In genomic region chr7:16668978-16669377, GRCh38 we compare ENCODE assay signal across 13 cellular contexts. TPM values are rescaled to one million over a fixed set of nuclear protein-coding genes. Genes with fewer than 3 reads are reported as not detected.
DNase-seq lines count a peak whose midpoint lies in the region; ATAC-seq and TF ChIP-seq lines count a peak whose summit lies in the region.
"Had no signal": no experiment of that assay in that cellular context is flagged by ENCODE, and none has a peak within 500 bp of the region (broad histone marks: within the 10 kb centered on the region; RNA-seq: fewer than 3 reads in every experiment).

No MANE protein-coding gene starts in this region.

- intact Hi-C loops in CD14-positive monocyte (cut with micrococcal nuclease) (no loop called here), Panc1 (cut with micrococcal nuclease; ENCODE audit: unreplicated experiment) (no loop called here), gastrocnemius medialis (cut with DNase I; ENCODE audit: low total_unique reads) (no loop called here)

- H3K4me3 ChIP-seq in Panc1 (ENCODE audit: low read depth in 2 of 2, low read length in 2 of 2) = no peak overlapping the region
- H3K4me3 ChIP-seq in fibroblast of lung (replicated peaks in 1 of 4; ENCODE audit: control extremely low read depth in 1 of 4, insufficient read depth in 1 of 4, low read depth in 3 of 4, low read length in 4 of 4) = no peak overlapping the region
- peak overlapping the region in 1 of 4 donors; percentile 0 for H3K4me3 ChIP-seq in gastrocnemius medialis
- H3K4me3 ChIP-seq: coronary artery had no signal

- in situ Hi-C loops in Panc1 (cut with HindIII; ENCODE audit: low pct_unique_long_range_greater_than_20kb, low sequenced_read_pairs) (no loop called here), gastrocnemius medialis (cut with MboI; ENCODE audit: low sequenced_read_pairs in 4 of 4) (no loop called here)

- peaks cover 12% of the 10 kb centered on the region for H3K79me2 ChIP-seq in fibroblast of lung (ENCODE audit: control insufficient read depth, insufficient read depth, low read length)

- H3K27ac Mint-ChIP-seq in CD14-positive monocyte = peak overlapping the region in 6 of 7 donors; percentile 31 to 86 (median 70)
- H3K27ac Mint-ChIP-seq: activated naive CD8-positive, alpha-beta T cell treated with anti-CD3 and anti-CD28 coated beads, Interleukin-2, amount 10 ng/mL, durations not matched to agents 7 days and 5 days had no signal

- peaks cover 22 to 41% of the 10 kb centered on the region in 2 donors for H3K36me3 Mint-ChIP-seq in CD14-positive monocyte

- no peaks in the 10 kb centered on the region for H4K20me1 ChIP-seq in fibroblast of lung (ENCODE audit: control insufficient read depth, extremely low read depth, insufficient read depth, low read length)

- ATAC-seq in Panc1 (no peak), gastrocnemius medialis (no peak), HG03045 (IDR thresholded peaks at IDR 0.05; ENCODE audit: unreplicated experiment) (no peak), omental fat pad (ENCODE audit: low FRiP score) (no peak)

- no peak overlapping the region for H3K9ac ChIP-seq in fibroblast of lung (ENCODE audit: insufficient read depth, low read length)

- H3K27me3 Mint-ChIP-seq in CD14-positive monocyte (ENCODE audit: low read depth in 3 of 3) = no peaks in the 10 kb centered on the region
- H3K27me3 Mint-ChIP-seq: activated naive CD8-positive, alpha-beta T cell treated with anti-CD3 and anti-CD28 coated beads, Interleukin-2, amount 10 ng/mL, durations not matched to agents 7 days and 5 days had no signal

- H3K9me3 ChIP-seq in Panc1 (ENCODE audit: control insufficient read depth, insufficient read depth, low read depth, low read length) = no peaks in the 10 kb centered on the region
- H3K9me3 ChIP-seq in fibroblast of lung (ENCODE audit: control insufficient read depth, insufficient read depth, low read depth, low read length) = no peaks in the 10 kb centered on the region
- no peaks in the 10 kb centered on the region for H3K9me3 ChIP-seq in gastrocnemius medialis

- no peaks in the 10 kb centered on the region for H3K27me3 ChIP-seq in Panc1 (ENCODE audit: control insufficient read depth, insufficient read depth, low read length)
- H3K27me3 ChIP-seq in fibroblast of lung (ENCODE audit: control insufficient read depth, insufficient read depth, low read length) = no peaks in the 10 kb centered on the region
- H3K27me3 ChIP-seq in gastrocnemius medialis = no peaks in the 10 kb centered on the region

- H3K9me3 Mint-ChIP-seq in CD14-positive monocyte = peaks cover 0 to 3% (median 0%) of the 10 kb centered on the region in 7 donors
- H3K9me3 Mint-ChIP-seq: activated naive CD8-positive, alpha-beta T cell treated with anti-CD3 and anti-CD28 coated beads, Interleukin-2, amount 10 ng/mL, durations not matched to agents 7 days and 5 days had no signal

- TF ChIP-seq POLR2A in gastrocnemius medialis (IDR thresholded peaks at IDR 0.05) = no peak

- DNase-seq in CD14-positive monocyte (ENCODE audit: low spot score) (no peak), Panc1 (ENCODE audit: low read depth, low spot score) (no peak), fibroblast of lung (ENCODE audit: low read depth in 2 of 2) (peak in 1 of 2 donors; percentile 44), gastrocnemius medialis (no peak), NCI-H1105 treated with DMSO at 0.1 percent for 48 hours (lab: John Stamatoyannopoulos, UW) (no peak), omental fat pad (ENCODE audit: low spot score) (no peak)
- DNase-seq in activated CD4-positive, alpha-beta T cell treated with anti-CD3 and anti-CD28 coated beads for 1 hour = no peak
- DNase-seq: activated naive CD8-positive, alpha-beta T cell treated with anti-CD3 and anti-CD28 coated beads, Interleukin-2, amount 10 ng/mL, durations not matched to agents 7 days and 5 days; NCI-H510A treated with DMSO at 0.1 percent for 48 hours; SHP77 treated with DMSO at 0.1 percent for 48 hours had no signal

- H3K36me3 ChIP-seq in Panc1 (ENCODE audit: control insufficient read depth, insufficient read depth, low read length) (no peaks in the 10 kb centered on the region; the same call in 1 of the 2 replicates), fibroblast of lung (ENCODE audit: control insufficient read depth, insufficient read depth, low read length) (peaks cover 2% of the 10 kb centered on the region), gastrocnemius medialis (no peaks in the 10 kb centered on the region)

- CTCF ChIA-PET in Panc1 (lab: Charles Lee) = no interaction called here

- POLR2A ChIA-PET in Panc1 (lab: Charles Lee) = no interaction called here

- H3K27ac ChIP-seq in Panc1 (ENCODE audit: low read length) (peak overlapping the region; percentile 65), fibroblast of lung (ENCODE audit: insufficient read depth, low read length) (peak overlapping the region; percentile 44), gastrocnemius medialis (peak overlapping the region; percentile 84 to 89 (median 86))

- no TSS peak for BruUV-seq in Panc1 (replicated peaks; lab: Mats Ljungman, UMichigan)

- no peak overlapping the region for H3K4me3 Mint-ChIP-seq in CD14-positive monocyte
- H3K4me3 Mint-ChIP-seq: activated naive CD8-positive, alpha-beta T cell treated with anti-CD3 and anti-CD28 coated beads, Interleukin-2, amount 10 ng/mL, durations not matched to agents 7 days and 5 days; neural crest cell had no signal

- TF ChIP-seq CTCF in CD14-positive monocyte (IDR thresholded peaks at IDR 0.05) (no peak), Panc1 (IDR thresholded peaks at IDR 0.05) (no peak), fibroblast of lung (conservative IDR thresholded peaks at IDR 0.05 in 1 of 2, IDR thresholded peaks at IDR 0.05 in 1 of 2; ENCODE audit: low read depth in 1 of 2, low read length in 2 of 2) (no peak), gastrocnemius medialis (IDR thresholded peaks at IDR 0.05 in 4 of 5, conservative IDR thresholded peaks at IDR 0.05 in 1 of 5) (no peak), omental fat pad (IDR thresholded peaks at IDR 0.05) (no peak)

- peaks cover 16% of the 10 kb centered on the region for H3K4me1 ChIP-seq in Panc1 (ENCODE audit: control insufficient read depth, insufficient read depth, low read length)
- H3K4me1 ChIP-seq in fibroblast of lung (ENCODE audit: control insufficient read depth, extremely low read depth, insufficient read depth, low read length) = peaks cover 17% of the 10 kb centered on the region
- peaks cover 37 to 41% of the 10 kb centered on the region in 2 donors for H3K4me1 ChIP-seq in gastrocnemius medialis

- peaks cover 20% of the 10 kb centered on the region for H3K4me1 Mint-ChIP-seq in CD14-positive monocyte

- H2AFZ ChIP-seq in fibroblast of lung (ENCODE audit: low read length) = no peak overlapping the region

- H3K4me2 ChIP-seq in fibroblast of lung (ENCODE audit: extremely low read depth, insufficient read depth, low read length) = no peak overlapping the region

RNA-seq across cellular contexts. Expression of gene BZW2, which starts 23.0 kb away (rescaled TPM):
- polyA plus RNA-seq in CD14-positive monocyte = 10 to 100 TPM; 36.4 to 45.2 TPM
- total RNA-seq in Panc1 (2021; ENCODE audit: unreplicated experiment) = 80.9 TPM
- polyA plus RNA-seq in Panc1 (2012; ENCODE audit: insufficient read length) = 58.7 TPM
- 39.3 and 43.3 TPM in 2 replicates for total RNA-seq in fibroblast of lung
- polyA plus RNA-seq in fibroblast of lung = 88.8 and 95.5 TPM in 2 replicates
- 59.9 and 72.9 TPM in 2 replicates for polyA plus RNA-seq in fibroblast of lung (2012)
- 30.0 and 40.3 TPM in 2 replicates for polyA minus RNA-seq in fibroblast of lung (ENCODE audit: low replicate concordance)
- total RNA-seq in gastrocnemius medialis = 100 to 1,000 TPM in 3 of 4 donors, 10 to 100 TPM in 1; 86.6 to 145 (median 123) TPM
- 10 to 100 TPM; 44.9 to 92.7 (median 55.4) TPM for total RNA-seq in omental fat pad

RNA-seq across cellular contexts. Expression of gene ANKMY2, which starts 23.4 kb away (rescaled TPM):
- 1 to 10 TPM; 4.8 to 7.5 TPM for polyA plus RNA-seq in CD14-positive monocyte
- 18.6 TPM for total RNA-seq in Panc1 (2021; ENCODE audit: unreplicated experiment)
- polyA plus RNA-seq in Panc1 (2012; ENCODE audit: insufficient read length) = 15.1 TPM
- total RNA-seq in fibroblast of lung = 33.1 and 50.4 TPM in 2 replicates
- 23.9 and 34.3 TPM in 2 replicates for polyA plus RNA-seq in fibroblast of lung
- polyA plus RNA-seq in fibroblast of lung (2012) = 17.2 and 21.1 TPM in 2 replicates
- 5.8 and 6.6 TPM in 2 replicates for polyA minus RNA-seq in fibroblast of lung (ENCODE audit: low replicate concordance)
- total RNA-seq in gastrocnemius medialis = 10 to 100 TPM in 1 of 4 donors, 1 to 10 TPM in 3; 7.9 to 16.2 (median 8.6) TPM
- 10 to 100 TPM in 3 of 4 donors, 1 to 10 TPM in 1; 7.4 to 15.9 (median 11.4) TPM for total RNA-seq in omental fat pad
